In genomic region chr5:30209752-30210151, GRCh38 we compare ENCODE assay signal across 4 cellular contexts.
A peak's percentile ranks its signal among the peaks of the same experiment; 100 is the strongest.
TF ChIP-seq lines count a peak whose summit lies in the region.

No MANE protein-coding gene starts in this region.

TF ChIP-seq in HepG2, 621 proteins besides CTCF, POLR2A, EP300 and RAD21:
- TF ChIP-seq ZKSCAN1 (IDR thresholded peaks at IDR 0.05; ENCODE audit: low read length), result no peak
- TF ChIP-seq, protein P1, sequence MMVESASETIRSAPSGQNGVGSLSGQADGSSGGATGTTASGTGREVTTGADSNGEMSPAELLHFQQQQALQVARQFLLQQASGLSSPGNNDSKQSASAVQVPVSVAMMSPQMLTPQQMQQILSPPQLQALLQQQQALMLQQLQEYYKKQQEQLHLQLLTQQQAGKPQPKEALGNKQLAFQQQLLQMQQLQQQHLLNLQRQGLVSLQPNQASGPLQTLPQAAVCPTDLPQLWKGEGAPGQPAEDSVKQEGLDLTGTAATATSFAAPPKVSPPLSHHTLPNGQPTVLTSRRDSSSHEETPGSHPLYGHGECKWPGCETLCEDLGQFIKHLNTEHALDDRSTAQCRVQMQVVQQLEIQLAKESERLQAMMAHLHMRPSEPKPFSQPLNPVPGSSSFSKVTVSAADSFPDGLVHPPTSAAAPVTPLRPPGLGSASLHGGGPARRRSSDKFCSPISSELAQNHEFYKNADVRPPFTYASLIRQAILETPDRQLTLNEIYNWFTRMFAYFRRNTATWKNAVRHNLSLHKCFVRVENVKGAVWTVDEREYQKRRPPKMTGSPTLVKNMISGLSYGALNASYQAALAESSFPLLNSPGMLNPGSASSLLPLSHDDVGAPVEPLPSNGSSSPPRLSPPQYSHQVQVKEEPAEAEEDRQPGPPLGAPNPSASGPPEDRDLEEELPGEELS (CRISPR knock-in tag; IDR thresholded peaks at IDR 0.05), result no peak
- TF ChIP-seq ARNT (IDR thresholded peaks at IDR 0.05), result no peak
- peak; percentile 34 to 79; a peak in 2 of 4 replicates for TF ChIP-seq MAFK (conservative IDR thresholded peaks at IDR 0.05 in 1 of 2, IDR thresholded peaks at IDR 0.05 in 1 of 2; ENCODE audit: low read length in 2 of 2)
- TF ChIP-seq MAFF (IDR thresholded peaks at IDR 0.05; ENCODE audit: low read depth, low read length), result peak; percentile 59; the same call in 1 of the 2 replicates
- no peak for TF ChIP-seq MIER3 (CRISPR knock-in tag; IDR thresholded peaks at IDR 0.05; ENCODE audit: borderline replicate concordance)

TF ChIP-seq in A549, 52 proteins besides CTCF, POLR2A, EP300 and RAD21:
- TF ChIP-seq MAFK (IDR thresholded peaks at IDR 0.05; ENCODE audit: partially characterized antibody) (peak; percentile 56), RARB (CRISPR knock-in tag; IDR thresholded peaks at IDR 0.05) (no peak)

TF ChIP-seq in IMR-90, 13 proteins besides CTCF, POLR2A, EP300 and RAD21:
- TF ChIP-seq MAFK (IDR thresholded peaks at IDR 0.05; ENCODE audit: low read depth, low read length) (peak; percentile 37), MXI1 (IDR thresholded peaks at IDR 0.05; ENCODE audit: borderline replicate concordance, low read depth, low read length) (no peak), ELK1 (IDR thresholded peaks at IDR 0.05; ENCODE audit: borderline replicate concordance, low read depth, low read length) (no peak), SMC3 (IDR thresholded peaks at IDR 0.05; ENCODE audit: low read depth, low read length) (no peak)

TF ChIP-seq in K562, 482 proteins besides CTCF, POLR2A, EP300 and RAD21:
- TF ChIP-seq MBD1 (CRISPR knock-in tag; IDR thresholded peaks at IDR 0.05) (no peak), ESRRB (CRISPR knock-in tag; IDR thresholded peaks at IDR 0.05; ENCODE audit: borderline replicate concordance) (no peak), ZNF830 (CRISPR knock-in tag; IDR thresholded peaks at IDR 0.05) (no peak), ZNF507 (tag; conservative IDR thresholded peaks at IDR 0.05) (no peak), MAFG (tag; conservative IDR thresholded peaks at IDR 0.05) (peak; percentile 47), SNIP1 (IDR thresholded peaks at IDR 0.05; ENCODE audit: low read depth) (no peak), NFIC (IDR thresholded peaks at IDR 0.05) (no peak), C11orf30 (IDR thresholded peaks at IDR 0.05; ENCODE audit: low read depth) (peak; percentile 44; the same call in 1 of the 2 replicates), ZNF24 (IDR thresholded peaks at IDR 0.05) (no peak), RBM15 (IDR thresholded peaks at IDR 0.05; ENCODE audit: insufficient read depth, low read length) (no peak), TSC22D4 (tag; IDR thresholded peaks at IDR 0.05) (no peak), ZNF584 (CRISPR knock-in tag; IDR thresholded peaks at IDR 0.05; ENCODE audit: low read depth) (no peak), NR2C2 (CRISPR knock-in tag; IDR thresholded peaks at IDR 0.05) (no peak), NR2C2 (tag; IDR thresholded peaks at IDR 0.05) (no peak), OTX1 (CRISPR knock-in tag; IDR thresholded peaks at IDR 0.05) (no peak), CBX2 (IDR thresholded peaks at IDR 0.05; ENCODE audit: insufficient read depth, low read length, poor library complexity, severe bottlenecking) (no peak), MAFK (IDR thresholded peaks at IDR 0.05; ENCODE audit: low read length) (peak; percentile 33; the same call in 1 of the 2 replicates), ZNF589 (CRISPR knock-in tag; IDR thresholded peaks at IDR 0.05; ENCODE audit: low read depth) (no peak), KDM4B (IDR thresholded peaks at IDR 0.05; ENCODE audit: borderline replicate concordance in 2 of 2, low read depth in 1 of 2) (no peak), ZNF316 (IDR thresholded peaks at IDR 0.05) (peak; percentile 81), U2AF2 (optimal IDR thresholded peaks at IDR 0.05; ENCODE audit: low read depth, low read length) (no peak), SP1 (CRISPR knock-in tag; IDR thresholded peaks at IDR 0.05) (no peak), MAFF (IDR thresholded peaks at IDR 0.05; ENCODE audit: low read length) (peak; percentile 35; the same call in 1 of the 2 replicates), ZNF324 (CRISPR knock-in tag; IDR thresholded peaks at IDR 0.05) (no peak)
- TF ChIP-seq, protein P2, sequence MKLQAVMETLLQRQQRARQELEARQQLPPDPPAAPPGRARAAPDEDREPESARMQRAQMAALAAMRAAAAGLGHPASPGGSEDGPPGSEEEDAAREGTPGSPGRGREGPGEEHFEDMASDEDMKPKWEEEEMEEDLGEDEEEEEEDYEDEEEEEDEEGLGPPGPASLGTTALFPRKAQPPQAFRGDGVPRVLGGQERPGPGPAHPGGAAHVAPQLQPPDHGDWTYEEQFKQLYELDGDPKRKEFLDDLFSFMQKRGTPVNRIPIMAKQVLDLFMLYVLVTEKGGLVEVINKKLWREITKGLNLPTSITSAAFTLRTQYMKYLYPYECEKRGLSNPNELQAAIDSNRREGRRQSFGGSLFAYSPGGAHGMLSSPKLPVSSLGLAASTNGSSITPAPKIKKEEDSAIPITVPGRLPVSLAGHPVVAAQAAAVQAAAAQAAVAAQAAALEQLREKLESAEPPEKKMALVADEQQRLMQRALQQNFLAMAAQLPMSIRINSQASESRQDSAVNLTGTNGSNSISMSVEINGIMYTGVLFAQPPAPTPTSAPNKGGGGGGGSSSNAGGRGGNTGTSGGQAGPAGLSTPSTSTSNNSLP (IDR thresholded peaks at IDR 0.05; ENCODE audit: borderline replicate concordance, low read depth, low read length), result no peak
